24 cellular contexts compared by ENCODE assay signal in the genomic region with DNA sequence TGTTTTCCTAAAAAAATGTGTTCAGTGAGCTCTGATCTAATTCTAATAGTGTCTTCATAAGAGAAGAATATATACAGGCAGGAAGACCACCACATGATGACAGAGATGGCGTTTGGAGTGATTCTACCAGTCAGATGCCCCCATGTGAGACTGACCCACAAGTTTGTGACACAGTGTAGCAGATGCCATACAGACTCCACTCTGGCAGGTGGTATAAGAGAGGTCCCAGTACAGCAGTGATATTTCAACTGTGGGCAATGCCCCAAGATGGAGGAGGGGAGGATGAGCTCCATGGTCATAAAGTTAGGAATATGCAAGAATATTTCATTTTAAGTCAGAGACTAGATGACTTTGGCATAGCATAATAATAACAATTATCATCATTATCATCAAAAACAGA.
"Had no signal": no experiment of that assay in that cellular context is flagged by ENCODE, and none has a peak within 500 bp of the region (broad histone marks: within the 10 kb centered on the region; RNA-seq: fewer than 3 reads in every experiment).

No MANE protein-coding gene starts in this region.

- H3K4me1 Mint-ChIP-seq: stimulated activated effector memory CD8-positive, alpha-beta T cell treated with anti-CD3 and anti-CD28 coated beads, Interleukin-12 subunit alpha, Interleukin-12 subunit beta, amount 100 ng/mL, for 72 hours; stimulated activated memory B cell treated with anti-CD40 and anti-IgM and Interleukin-4, amounts not matched to agents 10 μg/mL and 1 μg/mL and 100 μg/mL, for 72 hours; stimulated activated naive B cell treated with anti-CD40 and anti-IgM and Interleukin-4, amounts not matched to agents 10 μg/mL and 1 μg/mL and 100 μg/mL, for 72 hours; stimulated activated naive CD8-positive, alpha-beta T cell treated with anti-CD3 and anti-CD28 coated beads, Interleukin-15, amount 100 ng/mL, for 72 hours had no signal

- H3K27me3 Mint-ChIP-seq: stimulated activated memory B cell treated with anti-CD40 and anti-IgM and Interleukin-4, amounts not matched to agents 10 μg/mL and 1 μg/mL and 100 μg/mL, for 72 hours; stimulated activated naive B cell treated with anti-CD40 and anti-IgM and Interleukin-4, amounts not matched to agents 10 μg/mL and 1 μg/mL and 100 μg/mL, for 72 hours; stimulated activated naive CD8-positive, alpha-beta T cell treated with anti-CD3 and anti-CD28 coated beads, Interleukin-15, amount 100 ng/mL, for 72 hours; stimulated activated naive CD8-positive, alpha-beta T cell treated with anti-CD3 and anti-CD28 coated beads, Interleukin-15, Interleukin-2, amounts not matched to agents 100 ng/mL and 50 ng/mL, for 24 hours had no signal

- H3K36me3 Mint-ChIP-seq: stimulated activated effector memory CD8-positive, alpha-beta T cell treated with anti-CD3 and anti-CD28 coated beads, Interleukin-12 subunit alpha, Interleukin-12 subunit beta, amount 100 ng/mL, for 72 hours; stimulated activated memory B cell treated with anti-CD40 and anti-IgM and Interleukin-4, amounts not matched to agents 10 μg/mL and 1 μg/mL and 100 μg/mL, for 72 hours; stimulated activated naive B cell treated with anti-CD40 and anti-IgM and Interleukin-4, amounts not matched to agents 10 μg/mL and 1 μg/mL and 100 μg/mL, for 72 hours; type B pancreatic cell had no signal

- H3K27ac Mint-ChIP-seq: stimulated activated effector memory CD8-positive, alpha-beta T cell treated with anti-CD3 and anti-CD28 coated beads, Interleukin-12 subunit alpha, Interleukin-12 subunit beta, amount 100 ng/mL, for 72 hours; stimulated activated memory B cell treated with anti-CD40 and anti-IgM and Interleukin-4, amounts not matched to agents 10 μg/mL and 1 μg/mL and 100 μg/mL, for 72 hours; stimulated activated naive B cell treated with anti-CD40 and anti-IgM and Interleukin-4, amounts not matched to agents 10 μg/mL and 1 μg/mL and 100 μg/mL, for 72 hours; stimulated activated naive CD8-positive, alpha-beta T cell treated with anti-CD3 and anti-CD28 coated beads, Interleukin-15, amount 100 ng/mL, for 72 hours; stimulated activated naive CD8-positive, alpha-beta T cell treated with anti-CD3 and anti-CD28 coated beads, Interleukin-15, Interleukin-2, amounts not matched to agents 100 ng/mL and 50 ng/mL, for 24 hours; type B pancreatic cell had no signal

- DNase-seq: stimulated activated CD4-positive, alpha-beta T cell treated with anti-CD3 and anti-CD28 coated beads, Interleukin-2, amount 100 ng/mL, for 48 hours; stimulated activated CD4-positive, alpha-beta T cell treated with anti-CD3 and anti-CD28 coated beads, Interleukin-4, amount 100 ng/mL, for 1 hour; stimulated activated CD4-positive, alpha-beta T cell treated with anti-CD3 and anti-CD28 coated beads, Interleukin-4, amount 100 ng/mL, for 24 hours; stimulated activated CD4-positive, alpha-beta T cell treated with anti-CD3 and anti-CD28 coated beads, Interleukin-4, amount 100 ng/mL, for 4 hours; stimulated activated CD8-positive, alpha-beta memory T cell treated with anti-CD3 and anti-CD28 coated beads, Interleukin-4, amount 100 ng/mL, for 48 hours; stimulated activated naive B cell treated with anti-CD40 and anti-IgM and Interleukin-4, amounts not matched to agents 10 μg/mL and 1 μg/mL and 100 μg/mL, for 72 hours; stimulated activated naive CD4-positive, alpha-beta T cell; stimulated activated naive CD4-positive, alpha-beta T cell treated with Interleukin-2 at 50 U/mL for 16 hours; stimulated activated naive CD8-positive, alpha-beta T cell treated with anti-CD3 and anti-CD28 coated beads, Interleukin-15, amount 100 ng/mL, for 72 hours; stimulated activated naive CD8-positive, alpha-beta T cell treated with anti-CD3 and anti-CD28 coated beads, Interleukin-15, Interleukin-2, amounts not matched to agents 100 U/mL and 50 U/mL, for 24 hours; stomach; substantia nigra; testis; thyroid gland; tibial artery; transverse colon; trophoblast cell; upper lobe of left lung; upper lobe of right lung; uterus had no signal

- ATAC-seq: stimulated activated effector memory CD8-positive, alpha-beta T cell treated with anti-CD3 and anti-CD28 coated beads, Interleukin-12 subunit alpha, Interleukin-12 subunit beta, amount 100 ng/mL, for 72 hours; stimulated activated memory B cell treated with anti-CD40 and anti-IgM and Interleukin-4, amounts not matched to agents 10 μg/mL and 1 μg/mL and 100 μg/mL, for 72 hours; stimulated activated naive B cell treated with anti-CD40 and anti-IgM and Interleukin-4, amounts not matched to agents 10 μg/mL and 1 μg/mL and 100 μg/mL, for 72 hours; stimulated activated naive CD8-positive, alpha-beta T cell treated with anti-CD3 and anti-CD28 coated beads, Interleukin-15, amount 100 ng/mL, for 72 hours; stimulated activated naive CD8-positive, alpha-beta T cell treated with anti-CD3 and anti-CD28 coated beads, Interleukin-15, Interleukin-2, amounts not matched to agents 100 U/mL and 50 U/mL, for 24 hours; upper lobe of right lung had no signal

- H3K4me3 Mint-ChIP-seq: stimulated activated effector memory CD8-positive, alpha-beta T cell treated with anti-CD3 and anti-CD28 coated beads, Interleukin-12 subunit alpha, Interleukin-12 subunit beta, amount 100 ng/mL, for 72 hours; stimulated activated memory B cell treated with anti-CD40 and anti-IgM and Interleukin-4, amounts not matched to agents 10 μg/mL and 1 μg/mL and 100 μg/mL, for 72 hours; stimulated activated naive B cell treated with anti-CD40 and anti-IgM and Interleukin-4, amounts not matched to agents 10 μg/mL and 1 μg/mL and 100 μg/mL, for 72 hours; stimulated activated naive CD8-positive, alpha-beta T cell treated with anti-CD3 and anti-CD28 coated beads, Interleukin-15, amount 100 ng/mL, for 72 hours; stimulated activated naive CD8-positive, alpha-beta T cell treated with anti-CD3 and anti-CD28 coated beads, Interleukin-15, Interleukin-2, amounts not matched to agents 100 ng/mL and 50 ng/mL, for 24 hours; type B pancreatic cell had no signal
